26 cellular contexts compared by ENCODE assay signal in genomic region chr2:236095502-236095901, GRCh38.
"Had no signal": no experiment of that assay in that cellular context is flagged by ENCODE, and none has a peak within 500 bp of the region (broad histone marks: within the 10 kb centered on the region; RNA-seq: fewer than 3 reads in every experiment).

No MANE protein-coding gene starts in this region.

- H3K9me3 ChIP-seq: colonic mucosa, esophagus squamous epithelium, gastrocnemius medialis, heart right ventricle, left lung had no signal

- H3K4me3 ChIP-seq: colonic mucosa, esophagus squamous epithelium, gastrocnemius medialis, heart right ventricle, left lung, lung had no signal

- FAIRE-seq: endometrium, islet of Langerhans, keratinocyte had no signal

- DNase-seq: colonic mucosa; cortex of kidney; effector CD8-positive, alpha-beta T cell; effector memory CD8-positive, alpha-beta T cell; endodermal cell; erythroblast; esophagus squamous epithelium; foreskin fibroblast; foreskin melanocyte; gastrocnemius medialis; glutamatergic neuron; heart right ventricle; hippocampal formation; left cardiac atrium; left lung; left ventricle myocardium superior; mammary epithelial cell; mesendoderm; midbrain; naive thymus-derived CD4-positive, alpha-beta T cell had no signal

- ATAC-seq: effector memory CD8-positive, alpha-beta T cell; esophagus mucosa; gastrocnemius medialis; heart right ventricle; left cardiac atrium; left lung; left ventricle myocardium superior; naive thymus-derived CD4-positive, alpha-beta T cell had no signal

- H3K27ac ChIP-seq: colonic mucosa, epithelial cell of prostate, esophagus squamous epithelium, gastrocnemius medialis, heart right ventricle, left lung had no signal

- H3K36me3 ChIP-seq: colonic mucosa, esophagus squamous epithelium, gastrocnemius medialis, heart right ventricle, left lung had no signal

- H3K27me3 ChIP-seq: colonic mucosa, esophagus squamous epithelium, gastrocnemius medialis, heart right ventricle, left lung had no signal

- H3K4me1 ChIP-seq: colonic mucosa, esophagus squamous epithelium, gastrocnemius medialis, heart right ventricle, left lung had no signal
